8 cellular contexts compared by ENCODE assay signal in the genomic region with DNA sequence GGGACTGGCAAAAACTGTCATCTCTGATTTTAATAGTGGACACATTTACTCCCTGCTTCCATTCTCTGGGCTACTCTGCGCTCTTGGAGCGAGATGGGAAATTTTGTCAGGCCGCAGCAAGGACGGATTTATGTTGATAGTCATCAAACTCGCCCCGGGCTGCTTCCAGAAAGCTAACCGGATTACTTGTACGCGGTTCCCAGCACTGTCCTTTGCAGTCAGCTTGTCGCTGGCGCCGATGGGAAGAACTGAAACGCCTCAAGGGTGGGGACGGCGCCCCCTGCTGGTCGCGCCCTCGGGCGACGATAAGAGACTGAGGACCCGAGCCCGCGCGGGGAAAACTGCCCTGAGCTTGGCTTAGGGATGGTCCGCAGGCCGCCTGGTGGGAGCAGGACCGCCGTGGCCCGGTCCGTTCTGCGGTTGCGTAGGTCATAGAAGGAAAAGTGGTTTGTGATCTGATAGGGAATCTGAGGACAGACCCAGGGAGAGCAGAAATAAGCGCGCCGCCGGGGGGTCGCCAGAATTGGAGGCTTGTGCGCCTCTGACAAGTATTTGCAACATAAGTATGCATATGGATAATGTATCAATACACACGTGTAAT. TPM values are rescaled to one million over a fixed set of nuclear protein-coding genes. Genes with fewer than 3 reads are reported as not detected.
DNase-seq lines count a peak whose midpoint lies in the region; ATAC-seq, FAIRE-seq and TF ChIP-seq lines count a peak whose summit lies in the region.

No MANE protein-coding gene starts in this region.

- CTCF ChIA-PET in AG04449 (lab: Yijun Ruan, JAX), result interaction anchor here (0.5 to 16.8 kb wide), 42 partner anchors 12 to 581 kb away, joined by 3 to 380 read pairs (median 4); partner anchors contain the start of gene HMGN4

- TF ChIP-seq CTCF in AG04449 (IDR thresholded peaks at IDR 0.05; ENCODE audit: insufficient read depth, low read length, missing control alignments), result peak; percentile 95
- TF ChIP-seq CTCF in kidney (IDR thresholded peaks at IDR 0.05; ENCODE audit: borderline replicate concordance, extremely low read depth, insufficient read depth), result peak; percentile 85

- peaks cover 7% of the 10 kb centered on the region in 2 donors for H3K4me1 ChIP-seq in kidney (ENCODE audit: control insufficient read depth in 1 of 2, insufficient read depth in 1 of 2, low read depth in 1 of 2, low read length in 2 of 2)

- H3K9ac ChIP-seq in kidney (ENCODE audit: low read length in 2 of 2), result peak overlapping the region; percentile 4 to 46

- POLR2A ChIA-PET in AG04449 (lab: Yijun Ruan, JAX), result interaction anchor here (0.6 to 2.1 kb wide), 7 partner anchors 19 to 535 kb away, joined by 3 to 10 read pairs (median 3); partner anchors contain the start of gene HMGN4

- H3K27ac ChIP-seq in kidney (ENCODE audit: low read depth in 2 of 2, low read length in 2 of 2), result peak overlapping the region in 1 of 2 donors; percentile 27

- ATAC-seq in GM18873 (IDR thresholded peaks at IDR 0.05; ENCODE audit: low FRiP score, unreplicated experiment) (peak; percentile 46), HG03159 (IDR thresholded peaks at IDR 0.05; ENCODE audit: unreplicated experiment) (peak; percentile 59)

- peaks cover 6 to 7% of the 10 kb centered on the region in 2 donors for H3K36me3 ChIP-seq in kidney (ENCODE audit: control insufficient read depth in 1 of 2, insufficient read depth in 2 of 2, low read length in 2 of 2)

- no peak for DNase-seq in AG04449 (ENCODE audit: low read depth, low spot score)
- peak; percentile 86 for DNase-seq in NCI-H2227 treated with DMSO at 0.1 percent for 48 hours (lab: John Stamatoyannopoulos, UW)
- DNase-seq in activated CD4-positive, CD25-positive, alpha-beta regulatory T cell (lab: John Stamatoyannopoulos, UW), result peak; percentile 65 to 85 (median 75)
- peak; percentile 93 for DNase-seq in cerebellar cortex (ENCODE audit: low spot score)
- peak; percentile 95 for DNase-seq in kidney
- DNase-seq in stimulated activated CD4-positive, alpha-beta T cell treated with anti-CD3 and anti-CD28 coated beads, Interleukin-12 subunit alpha, Interleukin-12 subunit beta, amount 100 ng/mL, for 4 hours, result peak; percentile 90

- no peaks in the 10 kb centered on the region for H3K9me3 ChIP-seq in kidney (ENCODE audit: control insufficient read depth in 1 of 2, low read length in 2 of 2)

- intact Hi-C loops in kidney (cut with DNase I), result no loop called here

- no peak for FAIRE-seq in kidney (lab: Jason Lieb, UNC)

- peak overlapping the region; percentile 61 for H3K4me3 ChIP-seq in AG04449 (ENCODE audit: low read depth, low read length)
- peak overlapping the region; percentile 81 to 99 for H3K4me3 ChIP-seq in kidney (ENCODE audit: low read length in 2 of 2)

RNA-seq across cellular contexts. Expression of gene ABT1, which starts 1.0 kb away (rescaled TPM):
- total RNA-seq in kidney, result 14.0 TPM
- 11.3 TPM for polyA plus RNA-seq in kidney (ENCODE audit: insufficient read depth, low read depth, low replicate concordance)

RNA-seq across cellular contexts. Expression of gene HMGN4, which starts 57.6 kb away (rescaled TPM):
- total RNA-seq in kidney, result 72.7 TPM
- 49.3 TPM for polyA plus RNA-seq in kidney (ENCODE audit: insufficient read depth, low read depth, low replicate concordance)
